ENCODE assay signal across 8 cellular contexts in the genomic region with DNA sequence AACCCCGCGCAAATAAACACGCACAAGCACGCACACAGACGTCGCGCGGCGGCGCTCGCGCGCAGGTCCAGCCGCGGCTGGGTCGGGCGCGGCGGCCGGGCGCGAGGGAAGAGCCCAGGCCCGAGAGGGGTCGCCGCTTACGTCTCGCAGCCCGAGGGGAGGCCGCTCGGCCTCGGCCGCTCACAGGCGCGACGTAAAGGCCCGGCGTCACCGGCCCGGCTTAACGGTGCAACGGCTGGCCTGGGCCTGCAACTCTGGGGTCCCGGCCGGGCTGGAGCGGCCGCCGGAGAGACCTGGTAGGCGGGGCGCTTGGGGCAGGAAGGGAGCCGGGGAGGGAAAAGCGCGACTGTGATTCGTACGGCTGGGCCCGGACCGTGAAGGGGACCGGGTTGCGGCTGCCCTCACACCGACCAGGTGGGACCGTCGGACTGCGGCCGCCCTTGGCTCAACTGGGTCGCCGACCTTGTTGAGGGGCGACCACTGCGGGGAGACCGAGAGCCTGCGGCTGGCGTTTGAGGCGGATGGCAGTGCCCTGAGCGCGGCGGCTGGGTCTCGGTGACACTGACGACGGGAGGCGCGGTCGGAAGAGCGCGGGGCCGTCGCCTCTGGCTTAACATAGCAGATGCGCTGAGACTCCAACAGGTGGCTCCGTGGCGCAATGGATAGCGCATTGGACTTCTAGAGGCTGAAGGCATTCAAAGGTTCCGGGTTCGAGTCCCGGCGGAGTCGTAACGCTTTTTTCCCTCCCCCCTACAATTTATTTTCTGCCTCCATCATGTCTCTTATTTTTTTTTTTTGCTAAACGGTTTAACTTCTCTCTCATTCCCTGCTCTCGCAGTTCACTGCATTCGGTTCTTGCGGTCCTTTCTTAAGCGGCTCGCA. TPM values are rescaled to one million over a fixed set of nuclear protein-coding genes. Genes with fewer than 3 reads are reported as not detected.
DNase-seq lines count a peak whose midpoint lies in the region; ATAC-seq and TF ChIP-seq lines count a peak whose summit lies in the region.

No MANE protein-coding gene starts in this region.

- TSS peak; percentile 15 for BruUV-seq in PC-3 (replicated peaks; lab: Mats Ljungman, UMichigan)

- H3K9me3 ChIP-seq in PC-3 (ENCODE audit: low read length) (no peaks in the 10 kb centered on the region), esophagus squamous epithelium (no peaks in the 10 kb centered on the region)

- H3K9me2 ChIP-seq in PC-3 (replicated peaks; ENCODE audit: low read length) = no peaks in the 10 kb centered on the region

- H3K4me1 ChIP-seq in PC-3 (ENCODE audit: insufficient read depth, low read length) (peaks cover 42% of the 10 kb centered on the region), esophagus squamous epithelium (peaks cover 7 to 33% (median 15%) of the 10 kb centered on the region in 3 donors)

- H3K27ac ChIP-seq in PC-3 (ENCODE audit: low read length) (peak overlapping the region; percentile 93), esophagus squamous epithelium (peak overlapping the region; percentile 96 to 99 (median 98))

- intact Hi-C loops in PC-3 (cut with micrococcal nuclease) (loop anchor here (1.0 to 10.0 kb wide), 4 partner anchors 62 to 542 kb away; partner anchors contain the start of genes DR1 and GCLM), esophagus squamous epithelium (cut with DNase I) (no loop called here)

- H3K27me3 ChIP-seq in PC-3 (ENCODE audit: low read length) = no peaks in the 10 kb centered on the region
- H3K27me3 ChIP-seq in esophagus squamous epithelium = no peaks in the 10 kb centered on the region

- TF ChIP-seq CTCF in PC-3 (conservative IDR thresholded peaks at IDR 0.05; ENCODE audit: low read depth, low read length) = no peak
- peak in 2 of 6 experiments; percentile 8 for TF ChIP-seq CTCF in esophagus squamous epithelium (IDR thresholded peaks at IDR 0.05)

- H3K9ac ChIP-seq in PC-3 (ENCODE audit: low read length) = peak overlapping the region; percentile 89

- H2AFZ ChIP-seq in PC-3 (ENCODE audit: low read length) = peak overlapping the region; percentile 88

- H3K36me3 ChIP-seq in PC-3 (ENCODE audit: low read depth, low read length) (no peaks in the 10 kb centered on the region), esophagus squamous epithelium (peaks cover 0 to 3% (median 0%) of the 10 kb centered on the region in 3 donors)

- TF ChIP-seq POLR2A in esophagus squamous epithelium (IDR thresholded peaks at IDR 0.05) = peak in 2 of 4 donors; percentile 56 to 63

- H3K4me3 ChIP-seq in PC-3 (ENCODE audit: low read length) (peak overlapping the region; percentile 82), esophagus squamous epithelium (peak overlapping the region; percentile 68 to 89 (median 77))

- POLR2A ChIA-PET in PC-3 (lab: Charles Lee; ENCODE audit: unreplicated experiment) = interaction anchor here (0.5 to 0.6 kb wide), 2 partner anchors 394 to 398 kb away, joined by 3 to 18 read pairs; no protein-coding TSS in a partner anchor

- DNase-seq in DMS53 treated with DMSO at 0.1 percent for 48 hours (lab: John Stamatoyannopoulos, UW; ENCODE audit: unreplicated experiment) = peak; percentile 96
- peak; percentile 97 for DNase-seq in KBM-7
- peak; percentile 93 for DNase-seq in PC-3
- peak; percentile 90 to 93 for DNase-seq in activated T-cell treated with anti-CD3 and anti-CD28 coated beads, Interleukin-2, amount 50 U/mL, for 48 hours
- DNase-seq in esophagus squamous epithelium (lab: John Stamatoyannopoulos, UW) = peak; percentile 56
- DNase-seq in myocyte (ENCODE audit: low read depth) = peak; percentile 91
- peak; percentile 75 to 79 for DNase-seq in stimulated activated CD8-positive, alpha-beta memory T cell treated with anti-CD3 and anti-CD28 coated beads, Interleukin-7, amount 100 ng/mL, for 4 hours (ENCODE audit: low read depth in 2 of 2)

- H3F3A ChIP-seq in PC-3 (ENCODE audit: low read length, unreplicated experiment) = peaks cover 3% of the 10 kb centered on the region

- ATAC-seq in GM21737 (IDR thresholded peaks at IDR 0.05; ENCODE audit: unreplicated experiment) = peak; percentile 72
- ATAC-seq in PC-3 = peak; percentile 45

- CTCF ChIA-PET in PC-3 (lab: Charles Lee) = no interaction called here

- H3K79me2 ChIP-seq in PC-3 (ENCODE audit: low read length) = peaks cover 22% of the 10 kb centered on the region

- 0% methylated on average over 24 to 38 of the region's 99 CpGs for WGBS in esophagus squamous epithelium, 2 donors

- in situ Hi-C loops in KBM-7 (cut with MboI; ENCODE audit: low pct_unique_long_range_greater_than_20kb, low sequenced_read_pairs) = loop anchor here (25.0 kb wide), 1 partner anchor 410 kb away; the partner anchor contains the start of gene FNBP1L

- peak overlapping the region; percentile 88 for H3K4me2 ChIP-seq in PC-3 (ENCODE audit: low read length)

- H4K20me1 ChIP-seq in PC-3 (ENCODE audit: low read length) = no peaks in the 10 kb centered on the region

RNA-seq across cellular contexts. Expression of gene DNTTIP2, which starts 31.8 kb away (rescaled TPM):
- total RNA-seq in PC-3 (2014; rRNA removed) = 47.8 and 47.9 TPM in 2 replicates
- 10 to 100 TPM; 20.8 to 42.2 (median 35.7) TPM for total RNA-seq in esophagus squamous epithelium
- 40.6 and 41.3 TPM in 2 replicates for total RNA-seq in myocyte
- 17.9 TPM for polyA plus RNA-seq in myocyte (2012)

Comparison
In these comparisons a context has a peak if more than half of its experiments do, and no peak if none do; other contexts are left out.
1. Peak in every context shown above with its lines: DNase-seq, ATAC-seq, H3K4me3 ChIP-seq and H3K27ac ChIP-seq.